8 cellular contexts compared by ENCODE assay signal in the genomic region with DNA sequence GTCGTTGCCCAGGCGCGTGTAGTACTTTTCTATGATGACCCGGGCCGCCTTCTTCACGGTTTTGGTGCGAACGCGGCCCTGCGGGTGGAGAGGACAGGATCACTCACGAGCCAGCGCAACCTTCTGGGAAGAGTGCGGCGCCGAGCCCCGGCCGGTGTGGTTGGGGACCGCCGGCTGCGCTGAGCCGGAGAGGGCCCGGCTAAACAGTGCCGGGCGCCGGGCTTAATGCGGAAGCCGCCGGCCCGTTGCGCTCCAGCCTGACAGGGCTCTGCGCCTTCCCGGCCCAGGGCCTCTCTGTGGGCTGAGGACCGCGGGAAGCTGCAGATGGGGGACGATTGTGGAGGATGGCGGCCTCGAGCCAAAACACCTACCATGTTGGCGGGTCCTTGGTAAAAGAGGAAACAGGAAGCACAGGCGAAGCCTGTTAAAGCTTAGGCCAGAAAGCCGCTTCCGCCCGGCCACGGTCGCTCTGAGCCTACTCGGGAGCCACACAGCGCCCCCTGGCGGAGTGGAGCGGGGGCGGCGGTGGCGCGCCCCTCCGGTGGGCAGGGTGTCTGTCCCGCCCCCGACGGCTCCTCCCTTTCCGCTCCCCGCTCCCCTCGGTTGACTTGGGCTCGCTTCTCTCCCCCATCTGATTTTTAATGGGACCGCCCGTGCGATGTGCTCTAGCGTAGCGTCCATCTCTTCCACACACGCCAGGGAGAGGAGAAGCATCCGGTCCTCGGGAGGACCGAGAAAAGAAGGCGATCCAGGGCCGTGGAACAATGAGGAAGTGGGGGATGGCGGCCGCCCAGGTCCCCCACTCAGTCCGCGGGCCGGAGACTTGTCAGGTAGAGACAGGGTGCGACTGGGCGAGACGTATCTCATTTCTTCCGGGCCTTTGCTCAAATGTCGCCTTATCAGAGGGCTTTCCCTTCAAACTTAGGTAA. TPM values are rescaled to one million over a fixed set of nuclear protein-coding genes. Genes with fewer than 3 reads are reported as not detected.
DNase-seq lines count a peak whose midpoint lies in the region; ATAC-seq lines count a peak whose summit lies in the region.

A gene (minus strand): TSS at position 403 of the 929 bp plus-strand sequence. CDS start 29 bp downstream, at position 374.

- H2BK12ac ChIP-seq in mesenchymal stem cell (ENCODE audit: low read length in 2 of 2): no peak within 1 kb of the TSS

- peak within 1 kb of the TSS; percentile 84 for H2BK5ac ChIP-seq in mesenchymal stem cell (ENCODE audit: low read depth, low read length, poor library complexity, severe bottlenecking)

- H2AK5ac ChIP-seq in mesenchymal stem cell (ENCODE audit: low read length, severe bottlenecking): peak within 1 kb of the TSS; percentile 51

- H3K27me3 ChIP-seq in mesenchymal stem cell (ENCODE audit: control insufficient read depth in 1 of 2, insufficient read depth in 1 of 2, low read length in 2 of 2): peaks cover 0 to 11% of the 10 kb centered on the region in 2 experiments

- H3K14ac ChIP-seq in mesenchymal stem cell (ENCODE audit: low read length in 2 of 2): peak within 1 kb of the TSS; percentile 63 to 66

- H3K4me3 ChIP-seq in mesenchymal stem cell (ENCODE audit: insufficient read depth in 1 of 2, low read depth in 1 of 2, low read length in 2 of 2): peak within 1 kb of the TSS; percentile 77 to 98

- WGBS in mesenchymal stem cell: under 1% methylated on average over 73 of the region's 81 CpGs

- peak within 1 kb of the TSS; percentile 66 for H3K4me2 ChIP-seq in mesenchymal stem cell (ENCODE audit: low read length, poor library complexity, severe bottlenecking)

- peak within 1 kb of the TSS; percentile 83 for H4K8ac ChIP-seq in mesenchymal stem cell (ENCODE audit: low read length)

- H2BK15ac ChIP-seq in mesenchymal stem cell (ENCODE audit: low read depth, poor library complexity, severe bottlenecking): peak within 1 kb of the TSS; percentile 31

- H3K23ac ChIP-seq in mesenchymal stem cell (ENCODE audit: low read length in 2 of 2): peak within 1 kb of the TSS in 1 of 2 experiments; percentile 34

- H3K9ac ChIP-seq in mesenchymal stem cell (ENCODE audit: low read length): peak within 1 kb of the TSS; percentile 99

- peak within 1 kb of the TSS; percentile 70 for H3K27ac ChIP-seq in mesenchymal stem cell (ENCODE audit: low read length, poor library complexity, severe bottlenecking)

- H3K79me1 ChIP-seq in mesenchymal stem cell (replicated peaks; ENCODE audit: low read length, poor library complexity, severe bottlenecking): no peaks in the 10 kb centered on the region

- H3K4ac ChIP-seq in mesenchymal stem cell (ENCODE audit: low read depth in 1 of 2, low read length in 2 of 2): peak within 1 kb of the TSS; percentile 75 to 76

- peak within 1 kb of the TSS; percentile 90 for H4K91ac ChIP-seq in mesenchymal stem cell (ENCODE audit: low read length)

- DNase-seq in AG08395 (ENCODE audit: low spot score): peak; percentile 99
- peak; percentile 98 for DNase-seq in activated CD4-positive, alpha-beta T cell treated with anti-CD3 and anti-CD28 coated beads for 48 hours
- peak; percentile 97 for DNase-seq in ecto neural progenitor cell (ENCODE audit: low spot score)
- peak; percentile 95 for DNase-seq in mesenchymal stem cell
- peak; percentile 99 for DNase-seq in stimulated activated CD8-positive, alpha-beta memory T cell treated with anti-CD3 and anti-CD28 coated beads, Interleukin-15, amount 100 ng/mL, for 24 hours (ENCODE audit: low read depth)
- no peak for DNase-seq in T1000 (lab: John Stamatoyannopoulos, UW)

- peaks cover 11% of the 10 kb centered on the region for H3K4me1 ChIP-seq in mesenchymal stem cell (ENCODE audit: control insufficient read depth, insufficient read depth, low read depth, low read length)

- peak within 1 kb of the TSS; percentile 81 to 85 for H3K18ac ChIP-seq in mesenchymal stem cell (ENCODE audit: low read depth in 1 of 2, low read length in 2 of 2)

- no peaks in the 10 kb centered on the region for H3K9me3 ChIP-seq in mesenchymal stem cell (ENCODE audit: control insufficient read depth, low read length)

- H3K36me3 ChIP-seq in mesenchymal stem cell (ENCODE audit: control insufficient read depth in 1 of 2, insufficient read depth in 2 of 2, low read depth in 1 of 2, low read length in 2 of 2): peaks cover 23 to 56% of the 10 kb centered on the region in 2 experiments

- H2AFZ ChIP-seq in mesenchymal stem cell (ENCODE audit: low read depth, low read length): peak within 1 kb of the TSS; percentile 60

- ATAC-seq in GM19324 (IDR thresholded peaks at IDR 0.05; ENCODE audit: low FRiP score, unreplicated experiment) (peak; percentile 98), HG03520 (IDR thresholded peaks at IDR 0.05; ENCODE audit: unreplicated experiment) (peak; percentile 87)

- peak within 1 kb of the TSS; percentile 55 for H2BK120ac ChIP-seq in mesenchymal stem cell (ENCODE audit: low read depth, low read length)

RNA-seq across cellular contexts. Expression of the gene that starts here (rescaled TPM):
- polyA plus RNA-seq in mesenchymal stem cell (2013, experiment 1 of 2): 3,754 TPM
- polyA plus RNA-seq in mesenchymal stem cell (2013, experiment 2 of 2): 3,596 TPM
